ENCODE assay signal across 8 cellular contexts in genomic region chr11:64165842-64166635, GRCh38. TPM values are rescaled to one million over a fixed set of nuclear protein-coding genes. Genes with fewer than 3 reads are reported as not detected.
DNase-seq lines count a peak whose midpoint lies in the region; ATAC-seq and TF ChIP-seq lines count a peak whose summit lies in the region.

Gene MACROD1 (minus strand): TSS chr11:64166113. CDS start chr11:64165994, 119 bp downstream.

- H3K36me3 Mint-ChIP-seq in activated naive CD8-positive, alpha-beta T cell treated with anti-CD3 and anti-CD28 coated beads, Interleukin-2, amount 10 ng/mL, durations not matched to agents 7 days and 5 days: peaks cover under 1% of the 10 kb centered on the region

- peak in 1 of 2 donors; percentile 48 for TF ChIP-seq POLR2A in tibial nerve (IDR thresholded peaks at IDR 0.05)

- peak within 1 kb of the TSS; percentile 93 for H2AFZ ChIP-seq in parathyroid adenoma

- TF ChIP-seq CTCF in HEK293 (tag by site-specific recombination; IDR thresholded peaks at IDR 0.05) (no peak), parathyroid adenoma (IDR thresholded peaks at IDR 0.05) (no peak), tibial nerve (IDR thresholded peaks at IDR 0.05) (peak in 1 of 5 experiments; percentile 19)

- peak within 1 kb of the TSS; percentile 84 for H3K27ac Mint-ChIP-seq in activated naive CD8-positive, alpha-beta T cell treated with anti-CD3 and anti-CD28 coated beads, Interleukin-2, amount 10 ng/mL, durations not matched to agents 7 days and 5 days

- peak in 1 of 2 donors; percentile 60 for TF ChIP-seq EP300 in tibial nerve (IDR thresholded peaks at IDR 0.05)

- intact Hi-C loops in Right ventricle myocardium superior (cut with DNase I): no loop called here

- peak; percentile 88 for DNase-seq in EL
- DNase-seq in NAMALWA (ENCODE audit: low spot score): peak; percentile 86
- DNase-seq in SKM-1 treated with dmso at 0.1 percent for 144 hours (lab: John Stamatoyannopoulos, UW; ENCODE audit: unreplicated experiment): peak; percentile 78
- peak; percentile 86 for DNase-seq in activated naive CD8-positive, alpha-beta T cell treated with anti-CD3 and anti-CD28 coated beads, Interleukin-2, amount 10 ng/mL, durations not matched to agents 7 days and 5 days
- DNase-seq in Right ventricle myocardium superior: peak; percentile 94
- DNase-seq in tibial nerve (ENCODE audit: low spot score in 2 of 2): peak; percentile 71

- H3K79me2 ChIP-seq in parathyroid adenoma: no peaks in the 10 kb centered on the region

- H3K9me3 ChIP-seq in HEK293 (ENCODE audit: control insufficient read depth, insufficient read depth, low read depth, low read length) (no peaks in the 10 kb centered on the region), parathyroid adenoma (ENCODE audit: control insufficient read depth, low read length) (no peaks in the 10 kb centered on the region), tibial nerve (no peaks in the 10 kb centered on the region)

- peak within 1 kb of the TSS; percentile 91 for H3K4me3 Mint-ChIP-seq in activated naive CD8-positive, alpha-beta T cell treated with anti-CD3 and anti-CD28 coated beads, Interleukin-2, amount 10 ng/mL, durations not matched to agents 7 days and 5 days

- WGBS in tibial nerve, 2 donors: 1 to 3% methylated on average over 17 to 28 of the region's 92 CpGs

- CTCF ChIA-PET in HEK293 (lab: Yijun Ruan, JAX): interaction anchor here (0.6 to 1.0 kb wide), 3 partner anchors 10 to 359 kb away, joined by 3 to 6 read pairs (median 4); no protein-coding TSS in a partner anchor

- H3K4me3 ChIP-seq in HEK293 (ENCODE audit: low read depth, low read length): peak within 1 kb of the TSS; percentile 59
- H3K4me3 ChIP-seq in parathyroid adenoma (ENCODE audit: low read depth, low read length): peak within 1 kb of the TSS; percentile 39
- peak within 1 kb of the TSS; percentile 80 to 89 (median 80) for H3K4me3 ChIP-seq in tibial nerve

- H3K27me3 ChIP-seq in parathyroid adenoma (ENCODE audit: control insufficient read depth, insufficient read depth, low read length) (no peaks in the 10 kb centered on the region), tibial nerve (no peaks in the 10 kb centered on the region)

- no peaks in the 10 kb centered on the region for H3K27me3 Mint-ChIP-seq in activated naive CD8-positive, alpha-beta T cell treated with anti-CD3 and anti-CD28 coated beads, Interleukin-2, amount 10 ng/mL, durations not matched to agents 7 days and 5 days

- peaks cover 0 to 2% of the 10 kb centered on the region in 2 experiments; a peak in 1 of 3 replicates for H3K36me3 ChIP-seq in HEK293 (ENCODE audit: control insufficient read depth in 2 of 2, insufficient read depth in 1 of 2, low read length in 2 of 2)
- H3K36me3 ChIP-seq in parathyroid adenoma (ENCODE audit: control insufficient read depth, insufficient read depth, low read length): no peaks in the 10 kb centered on the region
- H3K36me3 ChIP-seq in tibial nerve: no peaks in the 10 kb centered on the region

- POLR2A ChIA-PET in HEK293 (lab: Yijun Ruan, JAX): interaction anchor here (0.9 to 2.9 kb wide), 4 partner anchors 16 to 327 kb away, joined by 3 to 20 read pairs (median 4); partner anchors contain the start of genes COX8A, MARK2 and STIP1
- POLR2A ChIA-PET in activated naive CD8-positive, alpha-beta T cell treated with anti-CD3 and anti-CD28 coated beads, Interleukin-2, amount 10 ng/mL, durations not matched to agents 7 days and 5 days (lab: Charles Lee): interaction anchor here (0.7 to 4.0 kb wide), 3 partner anchors 15 to 40 kb away, joined by 3 to 44 read pairs (median 3); partner anchors contain the start of genes FERMT3 and STIP1

- 0 out of 2 replicates have a peak, but pooled peaks cover 2% of the 10 kb centered on the region for H3K4me1 ChIP-seq in HEK293 (ENCODE audit: control insufficient read depth, insufficient read depth, low read length)
- no peaks in the 10 kb centered on the region for H3K4me1 ChIP-seq in parathyroid adenoma
- peaks cover 0 to 21% (median 10%) of the 10 kb centered on the region in 4 donors for H3K4me1 ChIP-seq in tibial nerve

- H3K4me1 Mint-ChIP-seq in activated naive CD8-positive, alpha-beta T cell treated with anti-CD3 and anti-CD28 coated beads, Interleukin-2, amount 10 ng/mL, durations not matched to agents 7 days and 5 days: peaks cover 6% of the 10 kb centered on the region

- H3K9ac ChIP-seq in parathyroid adenoma: no peak within 1 kb of the TSS

- peak within 1 kb of the TSS; percentile 64 for H3K4me2 ChIP-seq in parathyroid adenoma (ENCODE audit: low read length)

- peak; percentile 94 for ATAC-seq in activated naive CD8-positive, alpha-beta T cell treated with anti-CD3 and anti-CD28 coated beads, Interleukin-2, amount 10 ng/mL, durations not matched to agents 7 days and 5 days (ENCODE audit: low read depth)
- peak; percentile 93 for ATAC-seq in Right ventricle myocardium superior (ENCODE audit: poor library complexity)

- H3K9me3 Mint-ChIP-seq in activated naive CD8-positive, alpha-beta T cell treated with anti-CD3 and anti-CD28 coated beads, Interleukin-2, amount 10 ng/mL, durations not matched to agents 7 days and 5 days: no peaks in the 10 kb centered on the region

- peak within 1 kb of the TSS; percentile 47; the same call in 1 of the 2 replicates for H3K27ac ChIP-seq in HEK293 (ENCODE audit: extremely low read depth, low read depth, low read length)
- H3K27ac ChIP-seq in parathyroid adenoma: peak within 1 kb of the TSS; percentile 5
- peak within 1 kb of the TSS; percentile 47 to 86 (median 75) for H3K27ac ChIP-seq in tibial nerve

TF ChIP-seq in HEK293, 187 proteins besides CTCF, POLR2A, EP300 and RAD21 (continues in another document):
- TF ChIP-seq ZNF433 (tag by site-specific recombination; IDR thresholded peaks at IDR 0.05; ENCODE audit: low read depth): no peak
- TF ChIP-seq ZNF555 (tag by site-specific recombination; conservative IDR thresholded peaks at IDR 0.05): no peak
- no peak for TF ChIP-seq ZNF404 (tag by site-specific recombination; IDR thresholded peaks at IDR 0.05)
- no peak for TF ChIP-seq PRDM2 (tag by site-specific recombination; IDR thresholded peaks at IDR 0.05; ENCODE audit: borderline replicate concordance)
- TF ChIP-seq ZNF580 (tag by site-specific recombination; IDR thresholded peaks at IDR 0.05): no peak

RNA-seq across cellular contexts. Expression of gene MACROD1, which starts in this region (rescaled TPM):
- total RNA-seq in activated naive CD8-positive, alpha-beta T cell treated with anti-CD3 and anti-CD28 coated beads, Interleukin-2, amount 10 ng/mL, durations not matched to agents 7 days and 5 days: 10 to 100 TPM; 13.5 to 16.1 TPM
- 124 TPM for total RNA-seq in Right ventricle myocardium superior
- 10 to 100 TPM; 30.6 to 45.0 (median 35.0) TPM for total RNA-seq in tibial nerve

Comparison
In these comparisons a context has a peak if more than half of its experiments do, and no peak if none do; other contexts are left out.
1. Peak in every context shown above with its lines: DNase-seq, ATAC-seq, H3K4me3 ChIP-seq and H3K27ac ChIP-seq.
2. H3K27ac ChIP-seq: peak in every context shown above with its lines; median percentile 75 in tibial nerve; 47 in HEK293; 5 in parathyroid adenoma.